ENCODE assay signal across 29 cellular contexts in the genomic region with DNA sequence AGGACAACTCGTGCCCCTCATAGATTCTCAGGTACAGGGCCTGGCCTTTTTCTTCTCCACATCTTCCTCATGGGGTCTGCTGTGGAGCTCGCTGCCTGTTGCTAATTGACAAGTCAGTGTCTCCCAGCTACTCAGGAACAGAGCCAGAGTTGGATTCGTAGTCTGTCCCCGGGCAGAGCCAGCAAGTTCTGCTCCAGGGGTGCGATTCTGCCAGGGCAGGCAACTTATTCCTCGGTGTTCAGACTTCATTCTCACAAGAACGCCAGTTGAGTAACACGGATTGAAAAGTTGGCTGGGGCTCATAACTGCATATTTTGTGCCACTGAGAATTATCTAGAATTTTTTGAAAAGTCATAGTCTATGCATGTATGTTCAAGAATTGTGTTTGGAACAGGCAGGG.
DNase-seq lines count a peak whose midpoint lies in the region; ATAC-seq and TF ChIP-seq lines count a peak whose summit lies in the region.
"Had no signal": no experiment of that assay in that cellular context is flagged by ENCODE, and none has a peak within 500 bp of the region (broad histone marks: within the 10 kb centered on the region; RNA-seq: fewer than 3 reads in every experiment).

No MANE protein-coding gene starts in this region.

- no peak overlapping the region for H4K8ac ChIP-seq in trophoblast cell (ENCODE audit: low read depth, low read length)

- H3K9me3 ChIP-seq in right cardiac atrium (ENCODE audit: control insufficient read depth, low read length), result no peaks in the 10 kb centered on the region
- H3K9me3 ChIP-seq in left ventricle myocardium inferior (replicated peaks), result no peaks in the 10 kb centered on the region
- no peaks in the 10 kb centered on the region for H3K9me3 ChIP-seq in gastroesophageal sphincter
- no peaks in the 10 kb centered on the region for H3K9me3 ChIP-seq in trophoblast cell (ENCODE audit: insufficient read depth, low read depth, low read length)
- no peaks in the 10 kb centered on the region for H3K9me3 ChIP-seq in aorta (ENCODE audit: control insufficient read depth, low read length)
- H3K9me3 ChIP-seq: A549, adrenal gland, BE2C, heart left ventricle, right atrium auricular region had no signal

- H2BK120ac ChIP-seq in trophoblast cell (ENCODE audit: insufficient read depth, low read length, poor library complexity), result peak overlapping the region; percentile 62

- intact Hi-C loops in right cardiac atrium (cut with DNase I) (loop anchor here (2.0 to 5.0 kb wide), 6 partner anchors 168 to 308 kb away; no protein-coding TSS in a partner anchor), left ventricle myocardium inferior (cut with micrococcal nuclease) (loop anchor here (5.0 kb wide), 2 partner anchors 287 to 308 kb away; no protein-coding TSS in a partner anchor), aorta (cut with DNase I) (loop anchor here (1.0 to 5.0 kb wide), 5 partner anchors 172 to 308 kb away; no protein-coding TSS in a partner anchor), posterior vena cava (cut with DNase I) (loop anchor here (5.0 kb wide), 5 partner anchors 173 to 1522 kb away; no protein-coding TSS in a partner anchor)

- ATAC-seq in right cardiac atrium (peak in 1 of 2 donors; percentile 36), gastroesophageal sphincter (no peak), aorta (ENCODE audit: low FRiP score) (peak; percentile 62), HG03025 (IDR thresholded peaks at IDR 0.05; ENCODE audit: low FRiP score, unreplicated experiment) (no peak)
- ATAC-seq: A549, heart left ventricle had no signal

- H3K27me3 ChIP-seq in right cardiac atrium (ENCODE audit: control insufficient read depth, insufficient read depth) (no peaks in the 10 kb centered on the region), left ventricle myocardium inferior (ENCODE audit: low read depth) (peaks cover 24% of the 10 kb centered on the region), gastroesophageal sphincter (no peaks in the 10 kb centered on the region), trophoblast cell (ENCODE audit: insufficient read depth, low read length) (no peaks in the 10 kb centered on the region), aorta (ENCODE audit: control insufficient read depth in 1 of 2, insufficient read depth in 2 of 2, low read length in 1 of 2) (no peaks in the 10 kb centered on the region)
- H3K27me3 ChIP-seq: adrenal gland, BE2C, cardiac muscle cell, heart left ventricle, right atrium auricular region had no signal

- peak overlapping the region; percentile 40 for H3K18ac ChIP-seq in trophoblast cell (ENCODE audit: low read length)

- H3K27ac ChIP-seq in right cardiac atrium (ENCODE audit: low read length), result no peak overlapping the region
- H3K27ac ChIP-seq in left ventricle myocardium inferior (replicated peaks), result no peak overlapping the region
- H3K27ac ChIP-seq in gastroesophageal sphincter, result peak overlapping the region in 3 of 4 donors; percentile 16 to 61 (median 53)
- H3K27ac ChIP-seq in trophoblast cell (ENCODE audit: low read depth, low read length), result no peak overlapping the region
- H3K27ac ChIP-seq in aorta (ENCODE audit: low read depth in 1 of 2, low read length in 2 of 2), result peak overlapping the region in 1 of 2 donors; percentile 50
- H3K27ac ChIP-seq: A549, adrenal gland, cardiac muscle cell, dorsolateral prefrontal cortex, HL-60, right atrium auricular region, SK-N-MC had no signal

- no peaks in the 10 kb centered on the region for H3K36me3 ChIP-seq in left ventricle myocardium inferior
- H3K36me3 ChIP-seq in gastroesophageal sphincter, result no peaks in the 10 kb centered on the region
- H3K36me3 ChIP-seq in trophoblast cell (ENCODE audit: control insufficient read depth in 1 of 2, insufficient read depth in 2 of 2, low read length in 2 of 2), result no peaks in the 10 kb centered on the region
- no peaks in the 10 kb centered on the region for H3K36me3 ChIP-seq in aorta (ENCODE audit: control insufficient read depth in 1 of 2, insufficient read depth in 2 of 2, low read length in 1 of 2)
- H3K36me3 ChIP-seq: adrenal gland, BE2C, cardiac muscle cell, heart left ventricle, right atrium auricular region had no signal

- no peak overlapping the region for H2AFZ ChIP-seq in trophoblast cell (ENCODE audit: insufficient read depth, low read length, poor library complexity)

- H2BK5ac ChIP-seq in trophoblast cell (ENCODE audit: low read depth, low read length, poor library complexity), result peak overlapping the region; percentile 66

- no peaks in the 10 kb centered on the region for H3K79me2 ChIP-seq in trophoblast cell (ENCODE audit: control insufficient read depth, insufficient read depth, low read length, poor library complexity)

- no peak overlapping the region for H3K4me3 ChIP-seq in right cardiac atrium (ENCODE audit: low read length)
- H3K4me3 ChIP-seq in left ventricle myocardium inferior, result no peak overlapping the region
- H3K4me3 ChIP-seq in gastroesophageal sphincter, result no peak overlapping the region
- H3K4me3 ChIP-seq in trophoblast cell (ENCODE audit: low read depth, low read length), result no peak overlapping the region
- no peak overlapping the region for H3K4me3 ChIP-seq in aorta (ENCODE audit: low read length in 2 of 2)
- H3K4me3 ChIP-seq: A549, cardiac muscle cell, right atrium auricular region, SK-N-MC had no signal

- no peak overlapping the region for H3K4ac ChIP-seq in trophoblast cell (ENCODE audit: low read depth, low read length)

- peak overlapping the region; percentile 82 for H4K91ac ChIP-seq in trophoblast cell (ENCODE audit: low read depth, low read length)

- H3K14ac ChIP-seq in trophoblast cell (ENCODE audit: low read length), result peak overlapping the region; percentile 13

- no peak overlapping the region for H4K12ac ChIP-seq in trophoblast cell (ENCODE audit: low read depth, low read length)

- no peak for TF ChIP-seq EP300 in gastroesophageal sphincter (IDR thresholded peaks at IDR 0.05)

- H3K79me1 ChIP-seq in trophoblast cell (ENCODE audit: low read length), result peaks cover 7% of the 10 kb centered on the region

- H3K4me1 ChIP-seq in right cardiac atrium (ENCODE audit: control insufficient read depth, insufficient read depth, low read length), result peaks cover 2% of the 10 kb centered on the region
- H3K4me1 ChIP-seq in left ventricle myocardium inferior, result peaks cover 5% of the 10 kb centered on the region
- H3K4me1 ChIP-seq in gastroesophageal sphincter, result peaks cover 0 to 46% (median 8%) of the 10 kb centered on the region in 3 donors
- peaks cover 0 to under 1% of the 10 kb centered on the region in 2 experiments for H3K4me1 ChIP-seq in trophoblast cell (ENCODE audit: control insufficient read depth in 1 of 2, insufficient read depth in 2 of 2, low read length in 2 of 2)
- peaks cover 0 to 3% of the 10 kb centered on the region in 2 donors for H3K4me1 ChIP-seq in aorta (ENCODE audit: control insufficient read depth in 1 of 2, insufficient read depth in 2 of 2, low read length in 2 of 2)

- H3K9ac ChIP-seq in trophoblast cell (ENCODE audit: low read length), result no peak overlapping the region

- no peak for TF ChIP-seq POLR2A in gastroesophageal sphincter (IDR thresholded peaks at IDR 0.05)

- DNase-seq in right cardiac atrium (peak; percentile 36 to 74 (median 59)), left ventricle myocardium inferior (no peak), trophoblast cell (no peak), aorta (peak in 1 of 2 donors; percentile 50), posterior vena cava (ENCODE audit: low spot score) (no peak), H4 (ENCODE audit: low spot score) (no peak)
- DNase-seq: activated CD4-positive, alpha-beta T cell treated with anti-CD3 and anti-CD28 coated beads for 48 hours; activated naive CD4-positive, alpha-beta T cell; activated T-cell treated with anti-CD3 and anti-CD28 coated beads, Interleukin-2, amount 50 U/mL, for 48 hours; adrenal gland; BE2C; DMS53; GDM1; H9; heart left ventricle; Karpas-422; mesendoderm; MV-4-11; NCI-H1694 treated with DMSO at 0.1 percent for 48 hours; NCI-H69; RPMI8226 had no signal

- H3K4me2 ChIP-seq in trophoblast cell (ENCODE audit: low read length), result no peak overlapping the region

- peak overlapping the region; percentile 90 for H2BK12ac ChIP-seq in trophoblast cell (ENCODE audit: low read length)

- WGBS in right cardiac atrium, result 65% methylated on average over 8 of the region's 8 CpGs
- WGBS in gastroesophageal sphincter (ENCODE audit: low coverage in 1 of 2), 2 donors, result 60% methylated on average over 1 of the region's 8 CpGs; no CpG with 5 or more reads in 1 of the 2 donors
- no CpG with 5 or more reads among the region's 8 CpGs for WGBS in trophoblast cell (ENCODE audit: extremely low coverage, insufficient coverage, insufficient read length)
- 8 to 14% methylated on average over 8 of the region's 8 CpGs for WGBS in aorta, 2 donors

- H3K23ac ChIP-seq in trophoblast cell (ENCODE audit: low read length), result no peak overlapping the region

- TF ChIP-seq CTCF in left ventricle myocardium inferior (IDR thresholded peaks at IDR 0.05; ENCODE audit: borderline replicate concordance), result no peak
- TF ChIP-seq CTCF in gastroesophageal sphincter (IDR thresholded peaks at IDR 0.05), result no peak

- peak overlapping the region; percentile 56 for H2AK5ac ChIP-seq in trophoblast cell (ENCODE audit: low read length)

Comparison
In these comparisons a context has a peak if more than half of its experiments do, and no peak if none do; other contexts are left out.
1. DNase-seq: peak in right cardiac atrium (3 of 3); none in left ventricle myocardium inferior (single experiment), trophoblast cell (0 of 2), posterior vena cava (single experiment) and H4 (single experiment).
2. H3K27ac ChIP-seq: peak in gastroesophageal sphincter (3 of 4); none in right cardiac atrium (single experiment), left ventricle myocardium inferior (single experiment) and trophoblast cell (single experiment).